1 cellular context compared by ENCODE assay signal in genomic region chr17:43578352-43578698, GRCh38.
TF ChIP-seq lines count a peak whose summit lies in the region.

No MANE protein-coding gene starts in this region.

TF ChIP-seq in HepG2, 621 proteins besides CTCF, POLR2A, EP300 and RAD21 (continued from another document and continues in another):
- TF ChIP-seq ATF2 (CRISPR knock-in tag; IDR thresholded peaks at IDR 0.05) (no peak), HNF1B (CRISPR knock-in tag; IDR thresholded peaks at IDR 0.05) (no peak; the same call in 1 of the 2 replicates), ZBTB1 (CRISPR knock-in tag; IDR thresholded peaks at IDR 0.05; ENCODE audit: borderline replicate concordance) (no peak), ZNF652 (CRISPR knock-in tag; IDR thresholded peaks at IDR 0.05; ENCODE audit: borderline replicate concordance, low read depth) (no peak), ZNF558 (CRISPR knock-in tag; IDR thresholded peaks at IDR 0.05; ENCODE audit: borderline replicate concordance) (0 out of 2 replicates have a peak, but pooled peaks have one; percentile 31), SKI (IDR thresholded peaks at IDR 0.05; ENCODE audit: partially characterized antibody) (no peak), SMC3 (IDR thresholded peaks at IDR 0.05; ENCODE audit: low read length) (peak; percentile 10; the same call in 1 of the 2 replicates), CENPBD1 (CRISPR knock-in tag; IDR thresholded peaks at IDR 0.05; ENCODE audit: borderline replicate concordance, low read depth) (no peak), ZNF33B (CRISPR knock-in tag; IDR thresholded peaks at IDR 0.05) (no peak), MYPOP (CRISPR knock-in tag; IDR thresholded peaks at IDR 0.05) (peak; percentile 20; the same call in 1 of the 2 replicates), ZNF282 (IDR thresholded peaks at IDR 0.05; ENCODE audit: partially characterized antibody) (no peak), ZNF781 (CRISPR knock-in tag; IDR thresholded peaks at IDR 0.05; ENCODE audit: borderline replicate concordance, not compliant biosample characterization) (no peak), IKZF4 (CRISPR knock-in tag; IDR thresholded peaks at IDR 0.05; ENCODE audit: borderline replicate concordance, low read depth, not compliant biosample characterization) (no peak), SMARCE1 (IDR thresholded peaks at IDR 0.05; ENCODE audit: borderline replicate concordance) (no peak), ZSCAN21 (CRISPR knock-in tag; IDR thresholded peaks at IDR 0.05; ENCODE audit: borderline replicate concordance) (no peak), HINFP (CRISPR knock-in tag; IDR thresholded peaks at IDR 0.05; ENCODE audit: low read depth) (no peak), IRF2 (CRISPR knock-in tag; IDR thresholded peaks at IDR 0.05) (no peak), ZNF660 (CRISPR knock-in tag; IDR thresholded peaks at IDR 0.05; ENCODE audit: borderline replicate concordance, low read depth) (no peak), TBP (CRISPR knock-in tag; IDR thresholded peaks at IDR 0.05) (no peak), USF2 (IDR thresholded peaks at IDR 0.05; ENCODE audit: low read depth, low read length) (no peak), USF2 (CRISPR knock-in tag; IDR thresholded peaks at IDR 0.05; ENCODE audit: borderline replicate concordance) (no peak), SKIL (CRISPR knock-in tag; IDR thresholded peaks at IDR 0.05; ENCODE audit: borderline replicate concordance) (no peak), ZNF646 (CRISPR knock-in tag; IDR thresholded peaks at IDR 0.05) (no peak), EHMT2 (IDR thresholded peaks at IDR 0.05; ENCODE audit: borderline replicate concordance, low read depth, low read length) (no peak), FOXO1 (CRISPR knock-in tag; IDR thresholded peaks at IDR 0.05) (no peak), ZNF207 (IDR thresholded peaks at IDR 0.05; ENCODE audit: borderline replicate concordance) (no peak), ZFP41 (CRISPR knock-in tag; IDR thresholded peaks at IDR 0.05; ENCODE audit: borderline replicate concordance) (no peak), ATF3 (CRISPR knock-in tag; IDR thresholded peaks at IDR 0.05) (no peak), CSRNP1 (CRISPR knock-in tag; IDR thresholded peaks at IDR 0.05) (no peak), SOX6 (IDR thresholded peaks at IDR 0.05) (no peak), SOX6 (CRISPR knock-in tag; IDR thresholded peaks at IDR 0.05) (no peak), MEF2D (CRISPR knock-in tag; IDR thresholded peaks at IDR 0.05) (no peak), ZNF432 (CRISPR knock-in tag; IDR thresholded peaks at IDR 0.05; ENCODE audit: borderline replicate concordance) (no peak), ZNF746 (CRISPR knock-in tag; IDR thresholded peaks at IDR 0.05) (no peak), MTERF4 (CRISPR knock-in tag; IDR thresholded peaks at IDR 0.05) (no peak), SMARCC2 (IDR thresholded peaks at IDR 0.05) (no peak), ZNF639 (CRISPR knock-in tag; conservative IDR thresholded peaks at IDR 0.05) (no peak)
